Comparison of ENCODE assay signal across 33 cellular contexts in genomic region chr9:36698984-36699383, GRCh38.
"Had no signal": no experiment of that assay in that cellular context is flagged by ENCODE, and none has a peak within 500 bp of the region (broad histone marks: within the 10 kb centered on the region; RNA-seq: fewer than 3 reads in every experiment).

No MANE protein-coding gene starts in this region.

- ATAC-seq: activated naive CD4-positive, alpha-beta T cell treated with anti-CD3 and anti-CD28 coated beads, Interleukin-2, amount 50 U/mL, for 72 hours; activated naive CD8-positive, alpha-beta T cell treated with anti-CD3 and anti-CD28 coated beads, Interleukin-2, amount 50 U/mL, for 24 hours; activated T-cell treated with anti-CD3 and anti-CD28 coated beads, Interleukin-2, amount 50 U/mL, for 4 hours; activated T-cell treated with anti-CD3 and anti-CD28 coated beads, Interleukin-2, amount 50 U/mL, for 72 hours; activated T-helper 17 cell treated with anti-CD3 and anti-CD28 coated beads, Interleukin-2, amount 50 U/mL, for 72 hours; body of pancreas had no signal

- DNase-seq: activated effector memory CD4-positive, alpha-beta T cell treated with anti-CD3 and anti-CD28 coated beads, Interleukin-2, amount 50 U/mL, for 16 hours; activated effector memory CD4-positive, alpha-beta T cell treated with Interleukin-2 at 50 U/mL for 16 hours; activated gamma-delta T cell; activated gamma-delta T cell treated with Interleukin-2 at 50 U/mL for 16 hours; activated naive CD4-positive, alpha-beta T cell; activated naive CD4-positive, alpha-beta T cell treated with anti-CD3 and anti-CD28 coated beads for 36 hours; activated naive CD4-positive, alpha-beta T cell treated with anti-CD3 and anti-CD28 coated beads, Interleukin-2, amount 10 ng/mL, durations not matched to agents 7 days and 5 days; activated naive CD4-positive, alpha-beta T cell treated with anti-CD3 and anti-CD28 coated beads, Interleukin-2, amount 50 U/mL, for 16 hours; activated naive CD4-positive, alpha-beta T cell treated with Interleukin-2 at 50 U/mL for 16 hours; activated naive CD8-positive, alpha-beta T cell treated with anti-CD3 and anti-CD28 coated beads for 36 hours; activated naive CD8-positive, alpha-beta T cell treated with anti-CD3 and anti-CD28 coated beads, Interleukin-2, amount 10 ng/mL, durations not matched to agents 7 days and 5 days; activated naive CD8-positive, alpha-beta T cell treated with anti-CD3 and anti-CD28 coated beads, Interleukin-2, amount 50 U/mL, for 24 hours; activated T-cell treated with anti-CD3 and anti-CD28 coated beads, Interleukin-2, amount 50 U/mL, for 1 hour; activated T-cell treated with anti-CD3 and anti-CD28 coated beads, Interleukin-2, amount 50 U/mL, for 24 hours; activated T-cell treated with anti-CD3 and anti-CD28 coated beads, Interleukin-2, amount 50 U/mL, for 4 hours; activated T-cell treated with anti-CD3 and anti-CD28 coated beads, Interleukin-2, amount 50 U/mL, for 48 hours; activated T-cell treated with anti-CD3 and anti-CD28 coated beads, Interleukin-2, amount 50 U/mL, for 72 hours; adrenal gland; amniotic stem cell; amygdala; anterior cingulate cortex; aorta; body of pancreas; brain microvascular endothelial cell; central memory CD4-positive, alpha-beta T cell; cerebellar nuclear complex had no signal

- H3K4me1 ChIP-seq: adrenal gland, ascending aorta, body of pancreas, breast epithelium had no signal

- H3K27ac ChIP-seq: adrenal gland, ascending aorta, body of pancreas, brain microvascular endothelial cell, breast epithelium, cardiac muscle cell had no signal

- H3K36me3 ChIP-seq: adrenal gland, ascending aorta, brain microvascular endothelial cell, breast epithelium, cardiac muscle cell had no signal

- FAIRE-seq: astrocyte, bronchial epithelial cell had no signal

- H3K4me3 ChIP-seq: adrenal gland, ascending aorta, body of pancreas, breast epithelium, cardiac muscle cell had no signal

- H3K27me3 ChIP-seq: adrenal gland, ascending aorta, body of pancreas, brain microvascular endothelial cell, cardiac muscle cell had no signal
